Comparison of ENCODE assay signal across 22 cellular contexts in the genomic region with DNA sequence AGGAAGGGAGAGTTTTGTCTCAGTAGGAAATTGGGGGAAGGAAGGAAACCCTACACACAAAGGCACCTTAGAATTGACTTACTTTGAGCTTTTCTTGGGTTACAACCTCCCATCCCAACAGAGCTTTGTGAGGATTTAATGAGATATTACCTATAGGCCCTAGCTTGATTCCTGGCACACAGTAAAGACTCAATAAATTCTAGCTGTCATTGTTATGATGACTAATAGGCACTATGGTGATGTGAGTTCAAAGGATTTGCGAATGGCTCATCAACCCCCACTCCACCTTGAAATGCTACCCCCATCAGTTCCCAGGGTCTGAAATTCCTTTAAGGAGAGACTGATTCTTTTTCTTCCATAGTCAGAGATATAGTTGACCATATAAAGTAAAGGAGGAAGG.
DNase-seq lines count a peak whose midpoint lies in the region; ATAC-seq and TF ChIP-seq lines count a peak whose summit lies in the region.
"Had no signal": no experiment of that assay in that cellular context is flagged by ENCODE, and none has a peak within 500 bp of the region (broad histone marks: within the 10 kb centered on the region; RNA-seq: fewer than 3 reads in every experiment).

No MANE protein-coding gene starts in this region.

- CTCF ChIA-PET in SK-N-SH (lab: Yijun Ruan, JAX) = interaction anchor here (0.6 to 1.2 kb wide), 3 partner anchors 12 to 1434 kb away, joined by 3 read pairs; no protein-coding TSS in a partner anchor
- CTCF ChIA-PET in HCT116 (lab: Charles Lee) = interaction anchor here (1.1 to 1.5 kb wide), 2 partner anchors 18 to 19 kb away, joined by 4 to 6 read pairs; no protein-coding TSS in a partner anchor

- H3K36me3 ChIP-seq in SK-N-SH (replicated peaks in 1 of 2; ENCODE audit: control insufficient read depth in 1 of 2, insufficient read depth in 2 of 2, low read length in 1 of 2) (no peaks in the 10 kb centered on the region), HCT116 (ENCODE audit: control insufficient read depth in 1 of 2, insufficient read depth in 2 of 2, low read length in 2 of 2) (no peaks in the 10 kb centered on the region), prostate gland (no peaks in the 10 kb centered on the region)
- H3K36me3 ChIP-seq: BLaER1 treated with 17β-estradiol and CSF1 and Interleukin-3, amounts not matched to agents 10 nM and 100 nM; gastrocnemius medialis; thyroid gland had no signal

- no peaks in the 10 kb centered on the region for H3K9me2 ChIP-seq in SK-N-SH
- H3K9me2 ChIP-seq in HCT116 (ENCODE audit: insufficient read depth) = no peaks in the 10 kb centered on the region

- intact Hi-C loops in HCT116 (cut with micrococcal nuclease) = no loop called here
- intact Hi-C loops in prostate gland (cut with DNase I) = no loop called here

- TF ChIP-seq POLR2A in HCT116 (IDR thresholded peaks at IDR 0.05; ENCODE audit: borderline replicate concordance, extremely low read depth, insufficient read depth, insufficient read length) (no peak), prostate gland (IDR thresholded peaks at IDR 0.05) (no peak)

- H3K36me3 Mint-ChIP-seq in activated T-helper 17 cell treated with anti-CD3 and anti-CD28 coated beads, Interleukin-2, amount 50 U/mL, for 72 hours (ENCODE audit: low read depth) = no peaks in the 10 kb centered on the region

- BruUV-seq in HCT116 (replicated peaks; lab: Mats Ljungman, UMichigan) = no TSS peak

- H3K4me3 ChIP-seq in SK-N-SH (ENCODE audit: low read depth in 2 of 2, low read length in 1 of 2) (no peak overlapping the region), HCT116 (replicated peaks in 1 of 2; ENCODE audit: low read depth in 1 of 2, low read length in 2 of 2) (no peak overlapping the region), prostate gland (no peak overlapping the region)
- H3K4me3 ChIP-seq: BLaER1 treated with 17β-estradiol and CSF1 and Interleukin-3, amounts not matched to agents 10 nM and 100 nM; body of pancreas; gastrocnemius medialis; thyroid gland had no signal

- no peaks in the 10 kb centered on the region for H3F3A ChIP-seq in SK-N-SH (replicated peaks; ENCODE audit: insufficient read depth)

- TF ChIP-seq RAD21 in SK-N-SH (IDR thresholded peaks at IDR 0.05; ENCODE audit: low read length) (no peak), HCT116 (IDR thresholded peaks at IDR 0.05; ENCODE audit: low read depth) (no peak)

- ATAC-seq in SK-N-SH treated with all-trans-retinoic acid at 6 μM for 48 hours (no peak; the same call in 2 of the 3 replicates), HCT116 (peak; percentile 71)
- peak; percentile 74 for ATAC-seq in activated T-helper 17 cell treated with anti-CD3 and anti-CD28 coated beads, Interleukin-2, amount 50 U/mL, for 72 hours (replicated peaks)
- ATAC-seq: body of pancreas, gastrocnemius medialis, left lobe of liver had no signal

- no peaks in the 10 kb centered on the region for H4K20me1 ChIP-seq in SK-N-SH (ENCODE audit: insufficient read depth)
- H4K20me1 ChIP-seq in HCT116 (ENCODE audit: insufficient read depth) = no peaks in the 10 kb centered on the region
- H4K20me1 ChIP-seq: BLaER1 treated with 17β-estradiol and CSF1 and Interleukin-3, amounts not matched to agents 10 nM and 100 nM had no signal

- no peak overlapping the region for H3K4me2 ChIP-seq in SK-N-SH
- peak overlapping the region; percentile 51 for H3K4me2 ChIP-seq in HCT116 (ENCODE audit: low read length)
- H3K4me2 ChIP-seq: BLaER1 treated with 17β-estradiol and CSF1 and Interleukin-3, amounts not matched to agents 10 nM and 100 nM had no signal

- H3K4me1 Mint-ChIP-seq in activated T-helper 17 cell treated with anti-CD3 and anti-CD28 coated beads, Interleukin-2, amount 50 U/mL, for 72 hours = peaks cover 23% of the 10 kb centered on the region

- no peaks in the 10 kb centered on the region for H3K79me2 ChIP-seq in SK-N-SH (ENCODE audit: insufficient read depth)
- no peaks in the 10 kb centered on the region for H3K79me2 ChIP-seq in HCT116 (ENCODE audit: insufficient read depth, low read length)

- H3K9me3 ChIP-seq in SK-N-SH = no peaks in the 10 kb centered on the region
- no peaks in the 10 kb centered on the region for H3K9me3 ChIP-seq in HCT116 (ENCODE audit: control insufficient read depth in 1 of 2, insufficient read depth in 1 of 2, low read depth in 1 of 2, low read length in 2 of 2)
- H3K9me3 ChIP-seq in prostate gland = no peaks in the 10 kb centered on the region
- H3K9me3 ChIP-seq: BLaER1 treated with 17β-estradiol and CSF1 and Interleukin-3, amounts not matched to agents 10 nM and 100 nM; body of pancreas; gastrocnemius medialis; thyroid gland had no signal

- WGBS in SK-N-SH (ENCODE audit: low lambda C conversion rate) = 8% methylated on average over 1 of the region's 1 CpG
- 47% methylated on average over 1 of the region's 1 CpG for WGBS in prostate gland

- DNase-seq in SK-N-SH = no peak
- peak; percentile 43 for DNase-seq in HCT116 (ENCODE audit: low read depth, low spot score)
- peak; percentile 55 for DNase-seq in iris pigment epithelial cell (ENCODE audit: low read depth)
- DNase-seq in hypothalamus (lab: John Stamatoyannopoulos, UW) = no peak
- DNase-seq in prostate gland (ENCODE audit: low spot score) = no peak
- no peak for DNase-seq in C1 segment of cervical spinal cord (lab: John Stamatoyannopoulos, UW)
- DNase-seq: activated CD4-positive, alpha-beta memory T cell treated with anti-CD3 and anti-CD28 coated beads, Interleukin-2, amount 10 ng/mL, durations not matched to agents 7 days and 5 days; body of pancreas; cortex of kidney; DMS153; gastrocnemius medialis; NCI-H187; NK-92 treated with Interleukin-12 subunit alpha and Interleukin-12 subunit beta, amount 100 ng/mL, for 24 hours; Right ventricle myocardium superior; stimulated activated CD4-positive, alpha-beta T cell treated with anti-CD3 and anti-CD28 coated beads, Interleukin-12 subunit alpha, Interleukin-12 subunit beta, amount 100 ng/mL, for 4 hours; thyroid gland had no signal

- TF ChIP-seq EP300 in SK-N-SH (IDR thresholded peaks at IDR 0.05; ENCODE audit: borderline replicate concordance in 1 of 2, low read depth in 1 of 2, low read length in 1 of 2) = no peak

- H3K4me1 ChIP-seq in SK-N-SH (ENCODE audit: control insufficient read depth in 1 of 2, insufficient read depth in 2 of 2, low read depth in 1 of 2, low read length in 1 of 2) = peaks cover 1 to 10% of the 10 kb centered on the region in 2 experiments; a peak in 1 of 4 replicates
- peaks cover 10 to 56% of the 10 kb centered on the region in 2 experiments for H3K4me1 ChIP-seq in HCT116 (ENCODE audit: control insufficient read depth in 1 of 2, insufficient read depth in 2 of 2, low read length in 2 of 2)
- H3K4me1 ChIP-seq in prostate gland (replicated peaks) = no peaks in the 10 kb centered on the region
- H3K4me1 ChIP-seq: gastrocnemius medialis had no signal

- H3K9ac ChIP-seq in SK-N-SH (no peak overlapping the region), HCT116 (ENCODE audit: low read length) (no peak overlapping the region)
- H3K9ac ChIP-seq: BLaER1 treated with 17β-estradiol and CSF1 and Interleukin-3, amounts not matched to agents 10 nM and 100 nM had no signal

- H3K27ac ChIP-seq in SK-N-SH (ENCODE audit: low read depth in 2 of 2, low read length in 1 of 2) (no peak overlapping the region), HCT116 (ENCODE audit: low read depth, low read length) (no peak overlapping the region), prostate gland (no peak overlapping the region)
- H3K27ac ChIP-seq: 22Rv1; BLaER1 treated with 17β-estradiol and CSF1 and Interleukin-3, amounts not matched to agents 10 nM and 100 nM; body of pancreas; gastrocnemius medialis; thyroid gland had no signal

- TF ChIP-seq CTCF in SK-N-SH (IDR thresholded peaks at IDR 0.05) (no peak), HCT116 (IDR thresholded peaks at IDR 0.05 in 2 of 3, conservative IDR thresholded peaks at IDR 0.05 in 1 of 3; ENCODE audit: borderline replicate concordance in 1 of 3, insufficient read depth in 1 of 3, low read depth in 2 of 3, low read length in 2 of 3) (no peak), prostate gland (IDR thresholded peaks at IDR 0.05) (no peak)

- no peaks in the 10 kb centered on the region for H3K9me3 Mint-ChIP-seq in activated T-helper 17 cell treated with anti-CD3 and anti-CD28 coated beads, Interleukin-2, amount 50 U/mL, for 72 hours
- H3K9me3 Mint-ChIP-seq: activated CD4-positive, alpha-beta memory T cell treated with anti-CD3 and anti-CD28 coated beads, Interleukin-2, amount 10 ng/mL, durations not matched to agents 7 days and 5 days; neural crest cell had no signal

- POLR2A ChIA-PET in SK-N-SH (lab: Yijun Ruan, JAX) (no interaction called here), HCT116 (lab: Charles Lee) (interaction anchor here (1.2 to 2.2 kb wide), 2 partner anchors 23 to 130 kb away, joined by 3 to 6 read pairs; no protein-coding TSS in a partner anchor)

- H3K27me3 ChIP-seq in SK-N-SH (ENCODE audit: insufficient read depth) (no peaks in the 10 kb centered on the region), HCT116 (ENCODE audit: insufficient read depth, low read length) (no peaks in the 10 kb centered on the region; the same call in 1 of the 2 replicates), prostate gland (replicated peaks; ENCODE audit: insufficient read depth) (no peaks in the 10 kb centered on the region)
- H3K27me3 ChIP-seq: BLaER1 treated with 17β-estradiol and CSF1 and Interleukin-3, amounts not matched to agents 10 nM and 100 nM; body of pancreas; gastrocnemius medialis; thyroid gland had no signal

- peak overlapping the region; percentile 52 for H3K27ac Mint-ChIP-seq in activated T-helper 17 cell treated with anti-CD3 and anti-CD28 coated beads, Interleukin-2, amount 50 U/mL, for 72 hours
- H3K27ac Mint-ChIP-seq: activated CD4-positive, alpha-beta memory T cell treated with anti-CD3 and anti-CD28 coated beads, Interleukin-2, amount 10 ng/mL, durations not matched to agents 7 days and 5 days had no signal

- H3K27me3 Mint-ChIP-seq in activated T-helper 17 cell treated with anti-CD3 and anti-CD28 coated beads, Interleukin-2, amount 50 U/mL, for 72 hours = no peaks in the 10 kb centered on the region
- H3K27me3 Mint-ChIP-seq: activated CD4-positive, alpha-beta memory T cell treated with anti-CD3 and anti-CD28 coated beads, Interleukin-2, amount 10 ng/mL, durations not matched to agents 7 days and 5 days had no signal

- H3K4me3 Mint-ChIP-seq in activated T-helper 17 cell treated with anti-CD3 and anti-CD28 coated beads, Interleukin-2, amount 50 U/mL, for 72 hours = peak overlapping the region; percentile 45
- H3K4me3 Mint-ChIP-seq: activated CD4-positive, alpha-beta memory T cell treated with anti-CD3 and anti-CD28 coated beads, Interleukin-2, amount 10 ng/mL, durations not matched to agents 7 days and 5 days; neural crest cell had no signal

- RAD21 ChIA-PET in HCT116 (lab: Charles Lee; ENCODE audit: low non-redundant PET in 1 of 2, low total read pairs in 2 of 2, uncharacterized antibody in 2 of 2, unreplicated experiment in 2 of 2) = interaction anchor here in 1 of 2 experiments (0.6 kb wide), 1 partner anchor 11 kb away, joined by 3 read pairs; no protein-coding TSS in a partner anchor

- H2AFZ ChIP-seq in SK-N-SH (ENCODE audit: low read depth) (no peak overlapping the region), HCT116 (ENCODE audit: low read depth, low read length, poor library complexity, severe bottlenecking) (no peak overlapping the region)

TF ChIP-seq in SK-N-SH treated with all-trans-retinoic acid at 6 μM for 48 hours, 23 proteins besides CTCF, POLR2A, EP300 and RAD21 (continues in another document):
- no peak for TF ChIP-seq ZC3H10 (CRISPR knock-in tag; IDR thresholded peaks at IDR 0.05)

TF ChIP-seq in HCT116, 20 proteins besides CTCF, POLR2A, EP300 and RAD21 (continues in another document):
- TF ChIP-seq JUND (IDR thresholded peaks at IDR 0.05) = peak; percentile 80

Comparison
In these comparisons a context has a peak if more than half of its experiments do, and no peak if none do; other contexts are left out.
1. DNase-seq: peak in HCT116 (single experiment) and iris pigment epithelial cell (single experiment); none in SK-N-SH (single experiment), hypothalamus (0 of 51), prostate gland (single experiment) and C1 segment of cervical spinal cord (0 of 14).